In the genomic region with DNA sequence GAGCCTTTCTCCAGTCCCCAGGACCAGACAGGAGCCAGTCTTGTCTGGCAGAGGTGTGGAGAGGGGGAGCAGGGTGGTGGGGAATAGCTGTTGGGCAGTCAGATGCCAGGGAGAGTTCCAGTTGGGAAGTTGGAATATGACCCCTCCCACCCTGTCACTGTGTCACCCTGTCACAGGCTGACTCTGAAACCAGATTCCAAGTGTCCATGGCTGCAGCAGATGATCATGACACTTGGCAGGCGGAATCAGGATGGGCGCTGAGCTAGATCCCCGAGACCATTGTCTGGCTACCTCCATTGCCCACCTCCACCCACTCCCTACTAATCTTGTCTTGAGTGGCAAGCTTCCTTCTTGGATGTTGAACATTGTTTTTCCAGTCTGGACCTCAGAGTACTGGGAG, we compare ENCODE assay signal across 19 cellular contexts. TPM values are rescaled to one million over a fixed set of nuclear protein-coding genes. Genes with fewer than 3 reads are reported as not detected.
DNase-seq lines count a peak whose midpoint lies in the region; ATAC-seq and TF ChIP-seq lines count a peak whose summit lies in the region.
"Had no signal": no experiment of that assay in that cellular context is flagged by ENCODE, and none has a peak within 500 bp of the region (broad histone marks: within the 10 kb centered on the region; RNA-seq: fewer than 3 reads in every experiment).

No MANE protein-coding gene starts in this region.

- H3F3A ChIP-seq in Loucy (ENCODE audit: low read depth), result peaks cover 11% of the 10 kb centered on the region; the same call in 1 of the 2 replicates

- DNase-seq in CD4-positive, alpha-beta T cell, result no peak
- no peak for DNase-seq in activated naive CD8-positive, alpha-beta T cell treated with anti-CD3 and anti-CD28 coated beads, Interleukin-2, amount 10 ng/mL, durations not matched to agents 7 days and 5 days
- no peak for DNase-seq in natural killer cell
- no peak for DNase-seq in Kasumi-1 (lab: John Stamatoyannopoulos, UW)
- DNase-seq in posterior vena cava (ENCODE audit: low spot score), result no peak
- no peak for DNase-seq in NCI-H345 (lab: John Stamatoyannopoulos, UW)
- DNase-seq in DMS153 treated with DMSO at 0.1 percent for 48 hours (lab: John Stamatoyannopoulos, UW; ENCODE audit: unreplicated experiment), result no peak
- DNase-seq: activated naive CD4-positive, alpha-beta T cell treated with anti-CD3 and anti-CD28 coated beads, Interleukin-2, amount 50 U/mL, for 16 hours; body of pancreas; cortex of kidney; IMR-90; NCI-H2107; trophoblast cell had no signal

- no peaks in the 10 kb centered on the region for H3K27me3 Mint-ChIP-seq in CD4-positive, alpha-beta T cell
- H3K27me3 Mint-ChIP-seq in activated naive CD8-positive, alpha-beta T cell treated with anti-CD3 and anti-CD28 coated beads, Interleukin-2, amount 10 ng/mL, durations not matched to agents 7 days and 5 days, result no peaks in the 10 kb centered on the region
- H3K27me3 Mint-ChIP-seq in natural killer cell (ENCODE audit: low read depth in 2 of 2), result no peaks in the 10 kb centered on the region

- peak overlapping the region; percentile 77 for H3K9ac ChIP-seq in Loucy (ENCODE audit: low read depth, low read length, poor library complexity, severe bottlenecking)
- H3K9ac ChIP-seq: parathyroid adenoma had no signal

- no peaks in the 10 kb centered on the region for H3K9me2 ChIP-seq in Loucy (replicated peaks; ENCODE audit: low read depth, low read length)

- peaks cover 48% of the 10 kb centered on the region for H3K36me3 Mint-ChIP-seq in CD4-positive, alpha-beta T cell (ENCODE audit: low read depth)
- H3K36me3 Mint-ChIP-seq in activated naive CD8-positive, alpha-beta T cell treated with anti-CD3 and anti-CD28 coated beads, Interleukin-2, amount 10 ng/mL, durations not matched to agents 7 days and 5 days, result peaks cover 42% of the 10 kb centered on the region
- peaks cover 7% of the 10 kb centered on the region for H3K36me3 Mint-ChIP-seq in natural killer cell

- H3K79me2 ChIP-seq in Loucy (ENCODE audit: insufficient read depth, low read length), result peaks cover 59% of the 10 kb centered on the region
- H3K79me2 ChIP-seq: parathyroid adenoma had no signal

- peak overlapping the region; percentile 82 for H3K27ac Mint-ChIP-seq in CD4-positive, alpha-beta T cell
- peak overlapping the region; percentile 94 for H3K27ac Mint-ChIP-seq in activated naive CD8-positive, alpha-beta T cell treated with anti-CD3 and anti-CD28 coated beads, Interleukin-2, amount 10 ng/mL, durations not matched to agents 7 days and 5 days
- H3K27ac Mint-ChIP-seq in natural killer cell, result peak overlapping the region; percentile 94 to 96

- 0 out of 2 replicates have a peak, but pooled peaks cover 4% of the 10 kb centered on the region for H3K36me3 ChIP-seq in Loucy (ENCODE audit: insufficient read depth, low read length)

- H3K4me3 Mint-ChIP-seq in CD4-positive, alpha-beta T cell, result no peak overlapping the region
- peak overlapping the region; percentile 35 for H3K4me3 Mint-ChIP-seq in activated naive CD8-positive, alpha-beta T cell treated with anti-CD3 and anti-CD28 coated beads, Interleukin-2, amount 10 ng/mL, durations not matched to agents 7 days and 5 days
- peak overlapping the region; percentile 57 for H3K4me3 Mint-ChIP-seq in natural killer cell

- H3K4me1 ChIP-seq in Loucy (ENCODE audit: insufficient read depth, low read length, poor library complexity, severe bottlenecking), result peaks cover 83% of the 10 kb centered on the region

- intact Hi-C loops in CD4-positive, alpha-beta T cell (cut with DNase I, micrococcal nuclease), result loop anchor here in 1 of 2 experiments (10.0 kb wide), 1 partner anchor 159 kb away; a partner anchor contains a TSS
- intact Hi-C loops in natural killer cell (cut with micrococcal nuclease), result no loop called here
- intact Hi-C loops in posterior vena cava (cut with DNase I), result no loop called here

- no peaks in the 10 kb centered on the region for H4K20me1 ChIP-seq in Loucy (ENCODE audit: insufficient read depth, low read length, poor library complexity, severe bottlenecking)

- POLR2A ChIA-PET in CD4-positive, alpha-beta T cell (lab: Charles Lee), result interaction anchor here (0.5 to 12.7 kb wide), 3 partner anchors 9 to 74 kb away, joined by 3 to 174 read pairs (median 4); a partner anchor contains a TSS
- POLR2A ChIA-PET in activated naive CD8-positive, alpha-beta T cell treated with anti-CD3 and anti-CD28 coated beads, Interleukin-2, amount 10 ng/mL, durations not matched to agents 7 days and 5 days (lab: Charles Lee), result interaction anchor here (0.6 to 9.2 kb wide), 4 partner anchors 8 to 77 kb away, joined by 4 to 240 read pairs (median 6); a partner anchor contains a TSS

- TF ChIP-seq CTCF in CD4-positive, alpha-beta T cell (IDR thresholded peaks at IDR 0.05), result no peak
- TF ChIP-seq CTCF in Loucy (conservative IDR thresholded peaks at IDR 0.05; ENCODE audit: low read length) (no peak), natural killer cell (IDR thresholded peaks at IDR 0.05) (no peak)

- H3K27ac ChIP-seq in CD4-positive, alpha-beta T cell (ENCODE audit: low read depth, low read length), result no peak overlapping the region
- H3K27ac ChIP-seq: body of pancreas, epithelial cell of prostate, gastroesophageal sphincter, left lung, parathyroid adenoma had no signal

- H3K9me3 ChIP-seq in CD4-positive, alpha-beta T cell (ENCODE audit: control insufficient read depth, low read length), result no peaks in the 10 kb centered on the region
- H3K9me3 ChIP-seq in Loucy (ENCODE audit: insufficient read depth, low read depth, low read length), result no peaks in the 10 kb centered on the region
- H3K9me3 ChIP-seq: body of pancreas, gastroesophageal sphincter, left lung had no signal

- peak overlapping the region; percentile 52 for H3K4me3 ChIP-seq in Loucy (ENCODE audit: low read length, poor library complexity, severe bottlenecking)
- H3K4me3 ChIP-seq: body of pancreas, gastroesophageal sphincter, left lung had no signal

- peaks cover 84% of the 10 kb centered on the region for H3K4me1 Mint-ChIP-seq in CD4-positive, alpha-beta T cell (ENCODE audit: low read depth)
- H3K4me1 Mint-ChIP-seq in activated naive CD8-positive, alpha-beta T cell treated with anti-CD3 and anti-CD28 coated beads, Interleukin-2, amount 10 ng/mL, durations not matched to agents 7 days and 5 days, result peaks cover 74% of the 10 kb centered on the region
- peaks cover 74 to 82% of the 10 kb centered on the region in 2 donors for H3K4me1 Mint-ChIP-seq in natural killer cell

- H3K27me3 ChIP-seq in CD4-positive, alpha-beta T cell (ENCODE audit: control insufficient read depth, insufficient read depth, low read length), result no peaks in the 10 kb centered on the region
- H3K27me3 ChIP-seq in Loucy (ENCODE audit: insufficient read depth, low read length, poor library complexity, severe bottlenecking), result no peaks in the 10 kb centered on the region
- H3K27me3 ChIP-seq: body of pancreas, gastroesophageal sphincter, left lung had no signal

- CTCF ChIA-PET in CD4-positive, alpha-beta T cell (lab: Charles Lee), result interaction anchor here (1.1 to 1.9 kb wide), 2 partner anchors 9 to 259 kb away, joined by 3 to 11 read pairs; a partner anchor contains a TSS

- no peak for ATAC-seq in CD4-positive, alpha-beta T cell (ENCODE audit: poor library complexity)
- ATAC-seq in activated naive CD8-positive, alpha-beta T cell treated with anti-CD3 and anti-CD28 coated beads, Interleukin-2, amount 10 ng/mL, durations not matched to agents 7 days and 5 days (ENCODE audit: low read depth), result no peak
- no peak for ATAC-seq in natural killer cell
- ATAC-seq: body of pancreas, gastroesophageal sphincter, left lung, Panc1 had no signal

- no peaks in the 10 kb centered on the region for H3K9me3 Mint-ChIP-seq in CD4-positive, alpha-beta T cell
- H3K9me3 Mint-ChIP-seq in activated naive CD8-positive, alpha-beta T cell treated with anti-CD3 and anti-CD28 coated beads, Interleukin-2, amount 10 ng/mL, durations not matched to agents 7 days and 5 days, result no peaks in the 10 kb centered on the region
- no peaks in the 10 kb centered on the region for H3K9me3 Mint-ChIP-seq in natural killer cell

- peak overlapping the region; percentile 85 for H3K4me2 ChIP-seq in Loucy (ENCODE audit: low read depth, low read length, poor library complexity, severe bottlenecking)

- H2AFZ ChIP-seq in Loucy (ENCODE audit: low read length), result no peak overlapping the region
- H2AFZ ChIP-seq: parathyroid adenoma had no signal

RNA-seq across cellular contexts. Expression of a gene that starts 9.2 kb away (rescaled TPM):
- total RNA-seq in CD4-positive, alpha-beta T cell, result 10 to 100 TPM; 84.8 to 94.4 TPM
- 100 to 1,000 TPM; 132 to 139 TPM for total RNA-seq in activated naive CD8-positive, alpha-beta T cell treated with anti-CD3 and anti-CD28 coated beads, Interleukin-2, amount 10 ng/mL, durations not matched to agents 7 days and 5 days
- total RNA-seq in natural killer cell (100 to 1,000 TPM; 241 to 282 (median 263) TPM), posterior vena cava (10 to 100 TPM; 28.0 to 30.8 TPM)

RNA-seq across cellular contexts. Expression of a gene that starts 52.9 kb away (rescaled TPM):
- total RNA-seq in CD4-positive, alpha-beta T cell, result 10 to 100 TPM; 10.4 to 13.6 TPM
- 10 to 100 TPM; 21.1 to 25.2 TPM for total RNA-seq in activated naive CD8-positive, alpha-beta T cell treated with anti-CD3 and anti-CD28 coated beads, Interleukin-2, amount 10 ng/mL, durations not matched to agents 7 days and 5 days
- total RNA-seq in natural killer cell (10 to 100 TPM; 21.6 to 24.2 (median 22.7) TPM), posterior vena cava (10 to 100 TPM in 1 of 2 donors, 1 to 10 TPM in 1; 6.6 to 11.6 TPM)

RNA-seq across cellular contexts. Expression of a gene that starts 52.9 kb away (rescaled TPM):
- 10 to 100 TPM; 18.9 to 19.4 TPM for total RNA-seq in CD4-positive, alpha-beta T cell
- total RNA-seq in activated naive CD8-positive, alpha-beta T cell treated with anti-CD3 and anti-CD28 coated beads, Interleukin-2, amount 10 ng/mL, durations not matched to agents 7 days and 5 days, result 10 to 100 TPM; 15.2 to 17.0 TPM
- 10 to 100 TPM; 17.4 to 19.0 (median 17.9) TPM for total RNA-seq in natural killer cell
- 1 to 10 TPM; 5.4 to 5.8 TPM for total RNA-seq in posterior vena cava
